ENCODE assay signal across 21 cellular contexts in genomic region chr6:36524871-36525270, GRCh38. TPM values are rescaled to one million over a fixed set of nuclear protein-coding genes. Genes with fewer than 3 reads are reported as not detected.
DNase-seq lines count a peak whose midpoint lies in the region; ATAC-seq and TF ChIP-seq lines count a peak whose summit lies in the region.
"Had no signal": no experiment of that assay in that cellular context is flagged by ENCODE, and none has a peak within 500 bp of the region (broad histone marks: within the 10 kb centered on the region; RNA-seq: fewer than 3 reads in every experiment).

No MANE protein-coding gene starts in this region.

- peaks cover 16% of the 10 kb centered on the region for H3K4me1 Mint-ChIP-seq in activated T-cell treated with anti-CD3 and anti-CD28 coated beads, Interleukin-2, amount 50 U/mL, for 72 hours (ENCODE audit: low read depth)
- H3K4me1 Mint-ChIP-seq in GM23338 (no peaks in the 10 kb centered on the region), osteocyte (ENCODE audit: unreplicated experiment) (peaks cover 12% of the 10 kb centered on the region)
- H3K4me1 Mint-ChIP-seq in central memory CD8-positive, alpha-beta T cell: peaks cover 46% of the 10 kb centered on the region

- ATAC-seq in activated T-cell treated with anti-CD3 and anti-CD28 coated beads, Interleukin-2, amount 50 U/mL, for 72 hours (replicated peaks in 1 of 2): no peak
- ATAC-seq in GM23338: no peak
- ATAC-seq in central memory CD8-positive, alpha-beta T cell (replicated peaks; ENCODE audit: extremely low read depth, poor library complexity, severe bottlenecking): no peak

- peaks cover 4 to 25% of the 10 kb centered on the region in 2 donors for H3K36me3 Mint-ChIP-seq in activated T-cell treated with anti-CD3 and anti-CD28 coated beads, Interleukin-2, amount 50 U/mL, for 72 hours (ENCODE audit: insufficient read depth in 2 of 2)
- peaks cover 34% of the 10 kb centered on the region for H3K36me3 Mint-ChIP-seq in GM23338 (ENCODE audit: low read depth)
- peaks cover 87% of the 10 kb centered on the region for H3K36me3 Mint-ChIP-seq in central memory CD8-positive, alpha-beta T cell (ENCODE audit: insufficient read depth)
- peaks cover 45% of the 10 kb centered on the region for H3K36me3 Mint-ChIP-seq in osteocyte (ENCODE audit: unreplicated experiment)

- no peaks in the 10 kb centered on the region for H3K27me3 ChIP-seq in GM23338 (ENCODE audit: insufficient read depth)

- no peak overlapping the region for H2AFZ ChIP-seq in GM23338

- no peak for DNase-seq in activated T-cell treated with anti-CD3 and anti-CD28 coated beads, Interleukin-2, amount 50 U/mL, for 72 hours
- DNase-seq in activated T-cell treated with anti-CD3 and anti-CD28 coated beads, Interleukin-2, amount 50 U/mL, for 1 hour: no peak
- DNase-seq in GM23338 (ENCODE audit: low spot score) (no peak), osteocyte (ENCODE audit: extremely low spot score, unreplicated experiment) (no peak), GF-D8 (lab: John Stamatoyannopoulos, UW) (no peak), NCI-H2081 treated with DMSO at 0.1 percent for 48 hours (lab: John Stamatoyannopoulos, UW) (no peak)
- DNase-seq in central memory CD8-positive, alpha-beta T cell (ENCODE audit: low spot score in 2 of 2): no peak
- DNase-seq: 8988T; DMS79; Kasumi-1; NCI-H1048; NCI-H1417 treated with DMSO at 0.1 percent for 48 hours; NCI-H1930; NCI-H226; NCI-H774; NK-92 treated with Interleukin-12 subunit alpha and Interleukin-12 subunit beta, amount 100 ng/mL, for 24 hours; SHP77 treated with DMSO at 0.1 percent for 48 hours had no signal

- TF ChIP-seq CTCF in GM23338 (conservative IDR thresholded peaks at IDR 0.05; ENCODE audit: low read depth in 2 of 2): no peak
- no peak for TF ChIP-seq CTCF in osteocyte (IDR thresholded peaks at IDR 0.05)

- H3K27ac Mint-ChIP-seq in activated T-cell treated with anti-CD3 and anti-CD28 coated beads, Interleukin-2, amount 50 U/mL, for 72 hours: peak overlapping the region; percentile 4
- no peak overlapping the region for H3K27ac Mint-ChIP-seq in GM23338
- peak overlapping the region; percentile 7 for H3K27ac Mint-ChIP-seq in central memory CD8-positive, alpha-beta T cell (ENCODE audit: low read depth)
- peak overlapping the region; percentile 34 for H3K27ac Mint-ChIP-seq in osteocyte (ENCODE audit: unreplicated experiment)

- H3K4me3 ChIP-seq in GM23338: no peak overlapping the region
- H3K4me3 ChIP-seq: HAP-1, SK-N-MC had no signal

- H3K36me3 ChIP-seq in GM23338 (ENCODE audit: insufficient read depth): peaks cover 15% of the 10 kb centered on the region; the same call in 1 of the 2 replicates

- no peaks in the 10 kb centered on the region for H3K9me2 ChIP-seq in GM23338 (ENCODE audit: insufficient read depth)

- H3K9me3 Mint-ChIP-seq in activated T-cell treated with anti-CD3 and anti-CD28 coated beads, Interleukin-2, amount 50 U/mL, for 72 hours: no peaks in the 10 kb centered on the region
- H3K9me3 Mint-ChIP-seq in GM23338 (no peaks in the 10 kb centered on the region), osteocyte (ENCODE audit: unreplicated experiment) (no peaks in the 10 kb centered on the region)
- H3K9me3 Mint-ChIP-seq in central memory CD8-positive, alpha-beta T cell: no peaks in the 10 kb centered on the region

- H4K20me1 ChIP-seq in GM23338 (replicated peaks; ENCODE audit: insufficient read depth): no peaks in the 10 kb centered on the region; the same call in 1 of the 2 replicates

- H3K79me2 ChIP-seq in GM23338 (replicated peaks; ENCODE audit: insufficient read depth): peaks cover 11% of the 10 kb centered on the region; the same call in 1 of the 2 replicates

- no peaks in the 10 kb centered on the region for H3K4me1 ChIP-seq in GM23338 (ENCODE audit: insufficient read depth)
- H3K4me1 ChIP-seq: HAP-1 had no signal

- no peak overlapping the region for H3K4me3 Mint-ChIP-seq in activated T-cell treated with anti-CD3 and anti-CD28 coated beads, Interleukin-2, amount 50 U/mL, for 72 hours
- no peak overlapping the region for H3K4me3 Mint-ChIP-seq in GM23338
- no peak overlapping the region for H3K4me3 Mint-ChIP-seq in central memory CD8-positive, alpha-beta T cell
- no peak overlapping the region for H3K4me3 Mint-ChIP-seq in osteocyte (ENCODE audit: unreplicated experiment)

- H3K27me3 Mint-ChIP-seq in activated T-cell treated with anti-CD3 and anti-CD28 coated beads, Interleukin-2, amount 50 U/mL, for 72 hours (ENCODE audit: low read depth): no peaks in the 10 kb centered on the region
- H3K27me3 Mint-ChIP-seq in GM23338 (ENCODE audit: insufficient read depth, low read depth, poor library complexity) (no peaks in the 10 kb centered on the region), osteocyte (ENCODE audit: unreplicated experiment) (no peaks in the 10 kb centered on the region)
- H3K27me3 Mint-ChIP-seq in central memory CD8-positive, alpha-beta T cell: no peaks in the 10 kb centered on the region

- H3F3A ChIP-seq in GM23338 (replicated peaks; ENCODE audit: low read depth): no peaks in the 10 kb centered on the region

- no peak overlapping the region for H3K4me2 ChIP-seq in GM23338

- H3K27ac ChIP-seq in GM23338 (ENCODE audit: low read depth): peak overlapping the region; percentile 45; the same call in 1 of the 2 replicates
- H3K27ac ChIP-seq: C4-2B, RWPE1, SK-N-MC had no signal

TF ChIP-seq in GM23338, 12 proteins besides CTCF, POLR2A, EP300 and RAD21 (continues in another document):
- no peak for TF ChIP-seq ZNF331 (CRISPR knock-in tag; IDR thresholded peaks at IDR 0.05; ENCODE audit: low read depth)
- no peak for TF ChIP-seq EZH2 (IDR thresholded peaks at IDR 0.05; ENCODE audit: low read depth, unreplicated experiment)
- no peak for TF ChIP-seq JUNB (IDR thresholded peaks at IDR 0.05; ENCODE audit: unreplicated experiment)
- no peak for TF ChIP-seq ZNF114 (CRISPR knock-in tag; IDR thresholded peaks at IDR 0.05)
- no peak for TF ChIP-seq REST (IDR thresholded peaks at IDR 0.05; ENCODE audit: unreplicated experiment)
- no peak for TF ChIP-seq POLR2AphosphoS5 (IDR thresholded peaks at IDR 0.05; ENCODE audit: low read depth)
- TF ChIP-seq NANOG (IDR thresholded peaks at IDR 0.05; ENCODE audit: borderline replicate concordance): no peak

RNA-seq across cellular contexts. Expression of gene STK38, which starts 22.4 kb away (rescaled TPM):
- 10 to 100 TPM; 30.7 to 34.4 TPM for total RNA-seq in activated T-cell treated with anti-CD3 and anti-CD28 coated beads, Interleukin-2, amount 50 U/mL, for 72 hours
- 15.2 and 17.4 TPM in 2 replicates for total RNA-seq in GM23338 (2014; rRNA removed; shearing (Covaris generic))
- 9.0 and 10.8 TPM in 2 replicates for polyA plus RNA-seq in GM23338 (2016; fragmentation: Nextera tagmentation; extraction: Ambion mirVana)
- 51.6 and 53.9 TPM in 2 replicates for total RNA-seq in osteocyte
